Comparison of ENCODE assay signal across 12 cellular contexts in genomic region chr14:64717870-64718269, GRCh38. TPM values are rescaled to one million over a fixed set of nuclear protein-coding genes. Genes with fewer than 3 reads are reported as not detected.
DNase-seq lines count a peak whose midpoint lies in the region; ATAC-seq and TF ChIP-seq lines count a peak whose summit lies in the region.
"Had no signal": no experiment of that assay in that cellular context is flagged by ENCODE, and none has a peak within 500 bp of the region (broad histone marks: within the 10 kb centered on the region; RNA-seq: fewer than 3 reads in every experiment).

No MANE protein-coding gene starts in this region.

- no peak overlapping the region for H3K4me3 ChIP-seq in prostate gland
- H3K4me3 ChIP-seq: K562 had no signal

- peaks cover 7% of the 10 kb centered on the region for H3K27me3 Mint-ChIP-seq in activated CD8-positive, alpha-beta memory T cell treated with anti-CD3 and anti-CD28 coated beads, Interleukin-2, amount 10 ng/mL, durations not matched to agents 7 days and 5 days

- peaks cover 10% of the 10 kb centered on the region for H3K9me3 Mint-ChIP-seq in activated CD8-positive, alpha-beta memory T cell treated with anti-CD3 and anti-CD28 coated beads, Interleukin-2, amount 10 ng/mL, durations not matched to agents 7 days and 5 days (ENCODE audit: low read depth)

- ATAC-seq in left cardiac atrium (peak; percentile 13 to 21), HG02571 (IDR thresholded peaks at IDR 0.05; ENCODE audit: unreplicated experiment) (no peak), GM18519 (IDR thresholded peaks at IDR 0.05; ENCODE audit: low FRiP score, unreplicated experiment) (no peak), HG03457 (IDR thresholded peaks at IDR 0.05; ENCODE audit: unreplicated experiment) (no peak)
- ATAC-seq in activated CD8-positive, alpha-beta memory T cell treated with anti-CD3 and anti-CD28 coated beads, Interleukin-2, amount 10 ng/mL, durations not matched to agents 7 days and 5 days: no peak
- ATAC-seq: K562 had no signal

- peaks cover 22% of the 10 kb centered on the region for H3K4me1 ChIP-seq in prostate gland (replicated peaks)

- no peaks in the 10 kb centered on the region for H3K27me3 ChIP-seq in prostate gland (replicated peaks; ENCODE audit: insufficient read depth)

- H3K9me3 ChIP-seq in prostate gland: no peaks in the 10 kb centered on the region

- TF ChIP-seq POLR2A in prostate gland (IDR thresholded peaks at IDR 0.05): no peak

- DNase-seq in DMS 273 treated with DMSO at 0.1 percent for 48 hours (lab: John Stamatoyannopoulos, UW) (peak; percentile 36), RWPE1 (ENCODE audit: low spot score) (no peak), left cardiac atrium (no peak), prostate gland (ENCODE audit: low spot score) (peak; percentile 40)
- no peak for DNase-seq in activated CD8-positive, alpha-beta memory T cell treated with anti-CD3 and anti-CD28 coated beads, Interleukin-2, amount 10 ng/mL, durations not matched to agents 7 days and 5 days
- DNase-seq: EL, T-helper 2 cell had no signal

- intact Hi-C loops in left cardiac atrium (cut with DNase I) (no loop called here), prostate gland (cut with DNase I) (no loop called here)

- H3K36me3 ChIP-seq in prostate gland: no peaks in the 10 kb centered on the region

- POLR2A ChIA-PET in RWPE1 (lab: Yijun Ruan, JAX; ENCODE audit: low non-redundant PET): interaction anchor here (0.6 kb wide), 1 partner anchor 10 kb away, joined by 3 read pairs; no protein-coding TSS in a partner anchor

- 17% methylated on average over 6 of the region's 6 CpGs for WGBS in prostate gland

- no peak overlapping the region for H3K27ac Mint-ChIP-seq in activated CD8-positive, alpha-beta memory T cell treated with anti-CD3 and anti-CD28 coated beads, Interleukin-2, amount 10 ng/mL, durations not matched to agents 7 days and 5 days
- H3K27ac Mint-ChIP-seq: activated naive CD8-positive, alpha-beta T cell had no signal

- no peak overlapping the region for H3K4me3 Mint-ChIP-seq in activated CD8-positive, alpha-beta memory T cell treated with anti-CD3 and anti-CD28 coated beads, Interleukin-2, amount 10 ng/mL, durations not matched to agents 7 days and 5 days
- H3K4me3 Mint-ChIP-seq: activated naive CD8-positive, alpha-beta T cell had no signal

- H3K4me1 Mint-ChIP-seq in activated CD8-positive, alpha-beta memory T cell treated with anti-CD3 and anti-CD28 coated beads, Interleukin-2, amount 10 ng/mL, durations not matched to agents 7 days and 5 days: peaks cover 52% of the 10 kb centered on the region

- TF ChIP-seq CTCF in RWPE1 (conservative IDR thresholded peaks at IDR 0.05; ENCODE audit: low read depth) (no peak), prostate gland (IDR thresholded peaks at IDR 0.05) (no peak)

- peak overlapping the region; percentile 78 for H3K27ac ChIP-seq in RWPE1
- peak overlapping the region; percentile 55 to 61 for H3K27ac ChIP-seq in prostate gland

- CTCF ChIA-PET in RWPE1 (lab: Yijun Ruan, JAX): interaction anchor here (2.2 kb wide), 1 partner anchor 11 kb away, joined by 6 read pairs; no protein-coding TSS in a partner anchor
- CTCF ChIA-PET in activated CD8-positive, alpha-beta memory T cell treated with anti-CD3 and anti-CD28 coated beads, Interleukin-2, amount 10 ng/mL, durations not matched to agents 7 days and 5 days (lab: Charles Lee): interaction anchor here (0.9 kb wide), 1 partner anchor 45 kb away, joined by 4 read pairs; no protein-coding TSS in a partner anchor

- peaks cover 19% of the 10 kb centered on the region for H3K36me3 Mint-ChIP-seq in activated CD8-positive, alpha-beta memory T cell treated with anti-CD3 and anti-CD28 coated beads, Interleukin-2, amount 10 ng/mL, durations not matched to agents 7 days and 5 days

RNA-seq across cellular contexts. Expression of gene PLEKHG3, which starts 13.6 kb away (rescaled TPM):
- total RNA-seq in left cardiac atrium (10 to 100 TPM; 29.4 to 37.7 TPM), prostate gland (10 to 100 TPM; 57.8 to 69.7 TPM)
- 10 to 100 TPM; 11.9 to 28.2 TPM for total RNA-seq in activated CD8-positive, alpha-beta memory T cell treated with anti-CD3 and anti-CD28 coated beads, Interleukin-2, amount 10 ng/mL, durations not matched to agents 7 days and 5 days

Comparison
In these comparisons a context has a peak if more than half of its experiments do, and no peak if none do; other contexts are left out.
1. DNase-seq: peak in DMS 273 treated with DMSO at 0.1 percent for 48 hours (single experiment) and prostate gland (single experiment); none in RWPE1 (single experiment), left cardiac atrium (single experiment) and activated CD8-positive, alpha-beta memory T cell treated with anti-CD3 and anti-CD28 coated beads, Interleukin-2, amount 10 ng/mL, durations not matched to agents 7 days and 5 days (single experiment).
2. ATAC-seq: peak in left cardiac atrium (2 of 2); none in activated CD8-positive, alpha-beta memory T cell treated with anti-CD3 and anti-CD28 coated beads, Interleukin-2, amount 10 ng/mL, durations not matched to agents 7 days and 5 days (single experiment), HG02571 (single experiment), GM18519 (single experiment) and HG03457 (single experiment).